Comparison of ENCODE assay signal across 2 cellular contexts in the genomic region with DNA sequence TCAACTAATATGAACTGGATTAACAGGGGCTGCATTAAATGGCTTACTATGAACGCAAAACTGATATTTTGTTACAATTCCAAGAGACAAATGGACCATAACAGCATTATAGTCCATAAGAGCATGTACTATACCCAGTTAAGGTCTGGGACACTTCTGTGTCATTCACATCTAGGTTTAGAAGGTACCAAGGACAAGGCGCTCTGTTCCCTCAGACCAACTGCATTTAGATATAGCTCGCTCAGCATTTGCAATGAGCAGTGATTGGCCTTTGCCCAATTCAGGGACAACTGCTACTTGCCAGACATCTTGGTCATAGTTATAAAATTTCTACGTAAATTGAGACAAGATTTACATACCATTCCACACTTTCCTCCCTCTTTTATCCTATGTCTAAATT.
TF ChIP-seq lines count a peak whose summit lies in the region.

No MANE protein-coding gene starts in this region.

TF ChIP-seq in WTC11, 78 proteins besides CTCF, POLR2A, EP300 and RAD21 (continues in another document):
- no peak for TF ChIP-seq ZBTB21 (CRISPR knock-in tag; IDR thresholded peaks at IDR 0.05; ENCODE audit: borderline replicate concordance)
- TF ChIP-seq, protein P1, sequence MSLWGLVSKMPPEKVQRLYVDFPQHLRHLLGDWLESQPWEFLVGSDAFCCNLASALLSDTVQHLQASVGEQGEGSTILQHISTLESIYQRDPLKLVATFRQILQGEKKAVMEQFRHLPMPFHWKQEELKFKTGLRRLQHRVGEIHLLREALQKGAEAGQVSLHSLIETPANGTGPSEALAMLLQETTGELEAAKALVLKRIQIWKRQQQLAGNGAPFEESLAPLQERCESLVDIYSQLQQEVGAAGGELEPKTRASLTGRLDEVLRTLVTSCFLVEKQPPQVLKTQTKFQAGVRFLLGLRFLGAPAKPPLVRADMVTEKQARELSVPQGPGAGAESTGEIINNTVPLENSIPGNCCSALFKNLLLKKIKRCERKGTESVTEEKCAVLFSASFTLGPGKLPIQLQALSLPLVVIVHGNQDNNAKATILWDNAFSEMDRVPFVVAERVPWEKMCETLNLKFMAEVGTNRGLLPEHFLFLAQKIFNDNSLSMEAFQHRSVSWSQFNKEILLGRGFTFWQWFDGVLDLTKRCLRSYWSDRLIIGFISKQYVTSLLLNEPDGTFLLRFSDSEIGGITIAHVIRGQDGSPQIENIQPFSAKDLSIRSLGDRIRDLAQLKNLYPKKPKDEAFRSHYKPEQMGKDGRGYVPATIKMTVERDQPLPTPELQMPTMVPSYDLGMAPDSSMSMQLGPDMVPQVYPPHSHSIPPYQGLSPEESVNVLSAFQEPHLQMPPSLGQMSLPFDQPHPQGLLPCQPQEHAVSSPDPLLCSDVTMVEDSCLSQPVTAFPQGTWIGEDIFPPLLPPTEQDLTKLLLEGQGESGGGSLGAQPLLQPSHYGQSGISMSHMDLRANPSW (CRISPR knock-in tag; conservative IDR thresholded peaks at IDR 0.05; ENCODE audit: low read depth), result no peak
- TF ChIP-seq FOXJ3 (CRISPR knock-in tag; IDR thresholded peaks at IDR 0.05; ENCODE audit: borderline replicate concordance), result no peak
- TF ChIP-seq, protein P2, sequence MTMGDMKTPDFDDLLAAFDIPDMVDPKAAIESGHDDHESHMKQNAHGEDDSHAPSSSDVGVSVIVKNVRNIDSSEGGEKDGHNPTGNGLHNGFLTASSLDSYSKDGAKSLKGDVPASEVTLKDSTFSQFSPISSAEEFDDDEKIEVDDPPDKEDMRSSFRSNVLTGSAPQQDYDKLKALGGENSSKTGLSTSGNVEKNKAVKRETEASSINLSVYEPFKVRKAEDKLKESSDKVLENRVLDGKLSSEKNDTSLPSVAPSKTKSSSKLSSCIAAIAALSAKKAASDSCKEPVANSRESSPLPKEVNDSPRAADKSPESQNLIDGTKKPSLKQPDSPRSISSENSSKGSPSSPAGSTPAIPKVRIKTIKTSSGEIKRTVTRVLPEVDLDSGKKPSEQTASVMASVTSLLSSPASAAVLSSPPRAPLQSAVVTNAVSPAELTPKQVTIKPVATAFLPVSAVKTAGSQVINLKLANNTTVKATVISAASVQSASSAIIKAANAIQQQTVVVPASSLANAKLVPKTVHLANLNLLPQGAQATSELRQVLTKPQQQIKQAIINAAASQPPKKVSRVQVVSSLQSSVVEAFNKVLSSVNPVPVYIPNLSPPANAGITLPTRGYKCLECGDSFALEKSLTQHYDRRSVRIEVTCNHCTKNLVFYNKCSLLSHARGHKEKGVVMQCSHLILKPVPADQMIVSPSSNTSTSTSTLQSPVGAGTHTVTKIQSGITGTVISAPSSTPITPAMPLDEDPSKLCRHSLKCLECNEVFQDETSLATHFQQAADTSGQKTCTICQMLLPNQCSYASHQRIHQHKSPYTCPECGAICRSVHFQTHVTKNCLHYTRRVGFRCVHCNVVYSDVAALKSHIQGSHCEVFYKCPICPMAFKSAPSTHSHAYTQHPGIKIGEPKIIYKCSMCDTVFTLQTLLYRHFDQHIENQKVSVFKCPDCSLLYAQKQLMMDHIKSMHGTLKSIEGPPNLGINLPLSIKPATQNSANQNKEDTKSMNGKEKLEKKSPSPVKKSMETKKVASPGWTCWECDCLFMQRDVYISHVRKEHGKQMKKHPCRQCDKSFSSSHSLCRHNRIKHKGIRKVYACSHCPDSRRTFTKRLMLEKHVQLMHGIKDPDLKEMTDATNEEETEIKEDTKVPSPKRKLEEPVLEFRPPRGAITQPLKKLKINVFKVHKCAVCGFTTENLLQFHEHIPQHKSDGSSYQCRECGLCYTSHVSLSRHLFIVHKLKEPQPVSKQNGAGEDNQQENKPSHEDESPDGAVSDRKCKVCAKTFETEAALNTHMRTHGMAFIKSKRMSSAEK (CRISPR knock-in tag; IDR thresholded peaks at IDR 0.05; ENCODE audit: borderline replicate concordance), result no peak
- TF ChIP-seq NFATC4 (CRISPR knock-in tag; IDR thresholded peaks at IDR 0.05), result no peak
- TF ChIP-seq EMX1 (CRISPR knock-in tag; IDR thresholded peaks at IDR 0.05), result no peak
- TF ChIP-seq, protein P3, sequence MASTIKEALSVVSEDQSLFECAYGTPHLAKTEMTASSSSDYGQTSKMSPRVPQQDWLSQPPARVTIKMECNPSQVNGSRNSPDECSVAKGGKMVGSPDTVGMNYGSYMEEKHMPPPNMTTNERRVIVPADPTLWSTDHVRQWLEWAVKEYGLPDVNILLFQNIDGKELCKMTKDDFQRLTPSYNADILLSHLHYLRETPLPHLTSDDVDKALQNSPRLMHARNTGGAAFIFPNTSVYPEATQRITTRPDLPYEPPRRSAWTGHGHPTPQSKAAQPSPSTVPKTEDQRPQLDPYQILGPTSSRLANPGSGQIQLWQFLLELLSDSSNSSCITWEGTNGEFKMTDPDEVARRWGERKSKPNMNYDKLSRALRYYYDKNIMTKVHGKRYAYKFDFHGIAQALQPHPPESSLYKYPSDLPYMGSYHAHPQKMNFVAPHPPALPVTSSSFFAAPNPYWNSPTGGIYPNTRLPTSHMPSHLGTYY (CRISPR knock-in tag; IDR thresholded peaks at IDR 0.05), result no peak
- TF ChIP-seq NR3C1 (CRISPR knock-in tag; conservative IDR thresholded peaks at IDR 0.05; ENCODE audit: low read depth), result no peak
- no peak for TF ChIP-seq FOXK1 (CRISPR knock-in tag; IDR thresholded peaks at IDR 0.05)
- no peak for TF ChIP-seq GABPB1 (CRISPR knock-in tag; IDR thresholded peaks at IDR 0.05)
- TF ChIP-seq ATF1 (CRISPR knock-in tag; IDR thresholded peaks at IDR 0.05), result no peak
- TF ChIP-seq NR2C2 (CRISPR knock-in tag; IDR thresholded peaks at IDR 0.05), result no peak
- TF ChIP-seq, protein P4, sequence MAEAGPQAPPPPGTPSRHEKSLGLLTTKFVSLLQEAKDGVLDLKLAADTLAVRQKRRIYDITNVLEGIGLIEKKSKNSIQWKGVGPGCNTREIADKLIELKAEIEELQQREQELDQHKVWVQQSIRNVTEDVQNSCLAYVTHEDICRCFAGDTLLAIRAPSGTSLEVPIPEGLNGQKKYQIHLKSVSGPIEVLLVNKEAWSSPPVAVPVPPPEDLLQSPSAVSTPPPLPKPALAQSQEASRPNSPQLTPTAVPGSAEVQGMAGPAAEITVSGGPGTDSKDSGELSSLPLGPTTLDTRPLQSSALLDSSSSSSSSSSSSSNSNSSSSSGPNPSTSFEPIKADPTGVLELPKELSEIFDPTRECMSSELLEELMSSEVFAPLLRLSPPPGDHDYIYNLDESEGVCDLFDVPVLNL (CRISPR knock-in tag; IDR thresholded peaks at IDR 0.05; ENCODE audit: borderline replicate concordance, low read depth), result no peak
- no peak for TF ChIP-seq CREB1 (CRISPR knock-in tag; IDR thresholded peaks at IDR 0.05)

TF ChIP-seq in H1, 55 proteins besides CTCF, POLR2A, EP300 and RAD21:
- TF ChIP-seq RFX5 (IDR thresholded peaks at IDR 0.05; ENCODE audit: borderline replicate concordance, low read depth, low read length), result no peak
- no peak for TF ChIP-seq TEAD4 (IDR thresholded peaks at IDR 0.05; ENCODE audit: low read depth, low read length)
- no peak for TF ChIP-seq SAP30 (IDR thresholded peaks at IDR 0.05; ENCODE audit: insufficient read depth, insufficient replicate concordance, low read length)
- TF ChIP-seq TAF1 (IDR thresholded peaks at IDR 0.05; ENCODE audit: low read depth, low read length), result no peak
- TF ChIP-seq BCL11A (IDR thresholded peaks at IDR 0.05; ENCODE audit: low read depth in 2 of 2, low read length in 2 of 2), result no peak
- TF ChIP-seq POU5F1 (IDR thresholded peaks at IDR 0.05; ENCODE audit: low read depth, low read length), result no peak
- no peak for TF ChIP-seq YY1 (IDR thresholded peaks at IDR 0.05; ENCODE audit: low read depth, low read length)
- TF ChIP-seq RNF2 (IDR thresholded peaks at IDR 0.05; ENCODE audit: borderline replicate concordance, low read depth, low read length, missing control alignments, poor library complexity, severe bottlenecking), result no peak
- TF ChIP-seq CREB1 (IDR thresholded peaks at IDR 0.05), result no peak
- TF ChIP-seq JUN (IDR thresholded peaks at IDR 0.05; ENCODE audit: low read depth, low read length), result no peak
- TF ChIP-seq HDAC2 (IDR thresholded peaks at IDR 0.05; ENCODE audit: borderline replicate concordance in 1 of 2, low read depth in 2 of 2, low read length in 2 of 2), result no peak
- no peak for TF ChIP-seq SIRT6 (IDR thresholded peaks at IDR 0.05; ENCODE audit: low read length)
- no peak for TF ChIP-seq CHD2 (IDR thresholded peaks at IDR 0.05; ENCODE audit: low read length)
- TF ChIP-seq CTBP2 (IDR thresholded peaks at IDR 0.05; ENCODE audit: borderline replicate concordance, insufficient read depth, insufficient read length, low read length), result no peak
- TF ChIP-seq, protein P5, sequence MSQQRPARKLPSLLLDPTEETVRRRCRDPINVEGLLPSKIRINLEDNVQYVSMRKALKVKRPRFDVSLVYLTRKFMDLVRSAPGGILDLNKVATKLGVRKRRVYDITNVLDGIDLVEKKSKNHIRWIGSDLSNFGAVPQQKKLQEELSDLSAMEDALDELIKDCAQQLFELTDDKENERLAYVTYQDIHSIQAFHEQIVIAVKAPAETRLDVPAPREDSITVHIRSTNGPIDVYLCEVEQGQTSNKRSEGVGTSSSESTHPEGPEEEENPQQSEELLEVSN (IDR thresholded peaks at IDR 0.05), result no peak
